In the genomic region with DNA sequence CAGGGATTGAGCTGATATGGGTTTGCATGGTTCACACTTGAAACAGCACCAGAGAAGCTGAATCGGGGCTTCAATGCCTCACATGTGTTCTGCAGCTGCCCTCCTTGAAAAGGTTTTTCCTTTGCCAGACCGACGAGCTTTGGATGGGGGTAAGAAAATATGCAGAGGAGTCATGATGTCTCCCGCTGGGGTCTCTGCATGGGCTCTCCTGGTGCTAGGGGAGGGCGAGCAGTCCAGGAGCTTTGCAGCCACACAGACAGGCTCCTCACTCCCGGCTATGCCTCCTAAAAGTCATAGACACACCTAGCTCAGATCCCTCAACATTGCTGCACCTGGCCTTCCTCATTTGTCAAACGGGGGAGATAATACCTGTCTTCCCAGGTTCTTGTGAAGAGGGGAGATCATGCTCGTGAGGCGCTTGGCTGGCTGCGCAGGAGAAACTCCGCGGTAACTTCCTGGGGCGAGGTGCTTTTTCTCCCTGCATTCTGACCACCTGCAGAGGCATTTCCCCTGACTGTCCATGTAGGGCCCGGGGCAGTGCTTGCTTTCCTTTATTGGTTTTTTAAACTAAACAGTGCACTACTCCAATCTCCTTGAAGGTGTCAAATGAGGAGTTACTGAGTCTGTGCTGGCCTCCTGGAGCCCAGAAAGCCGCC, we compare ENCODE assay signal across 1 cellular context.
TF ChIP-seq lines count a peak whose summit lies in the region.

No MANE protein-coding gene starts in this region.

TF ChIP-seq in GM12878, 131 proteins besides CTCF, POLR2A, EP300 and RAD21 (continued from another document):
- TF ChIP-seq BCLAF1 (IDR thresholded peaks at IDR 0.05) (no peak), BACH1 (IDR thresholded peaks at IDR 0.05; ENCODE audit: borderline replicate concordance) (no peak), POLR2AphosphoS5 (IDR thresholded peaks at IDR 0.05; ENCODE audit: low read length) (no peak), SRF (IDR thresholded peaks at IDR 0.05; ENCODE audit: low read depth in 2 of 2, low read length in 2 of 2) (no peak), ZNF207 (IDR thresholded peaks at IDR 0.05; ENCODE audit: borderline replicate concordance) (no peak), SREBF2 (IDR thresholded peaks at IDR 0.05; ENCODE audit: low read length) (no peak), NR2C2 (IDR thresholded peaks at IDR 0.05; ENCODE audit: borderline replicate concordance, control insufficient read depth, insufficient read length, low read depth) (no peak), ZBTB11 (CRISPR knock-in tag; IDR thresholded peaks at IDR 0.05) (no peak), BRCA1 (IDR thresholded peaks at IDR 0.05; ENCODE audit: low read depth, low read length) (no peak), POLR2AphosphoS2 (IDR thresholded peaks at IDR 0.05; ENCODE audit: low read depth, low read length) (no peak), YY1 (IDR thresholded peaks at IDR 0.05; ENCODE audit: low read depth, low read length) (no peak), SIX5 (IDR thresholded peaks at IDR 0.05; ENCODE audit: low read depth, low read length, severe bottlenecking) (no peak), LARP7 (IDR thresholded peaks at IDR 0.05) (no peak)
- TF ChIP-seq, protein P1, sequence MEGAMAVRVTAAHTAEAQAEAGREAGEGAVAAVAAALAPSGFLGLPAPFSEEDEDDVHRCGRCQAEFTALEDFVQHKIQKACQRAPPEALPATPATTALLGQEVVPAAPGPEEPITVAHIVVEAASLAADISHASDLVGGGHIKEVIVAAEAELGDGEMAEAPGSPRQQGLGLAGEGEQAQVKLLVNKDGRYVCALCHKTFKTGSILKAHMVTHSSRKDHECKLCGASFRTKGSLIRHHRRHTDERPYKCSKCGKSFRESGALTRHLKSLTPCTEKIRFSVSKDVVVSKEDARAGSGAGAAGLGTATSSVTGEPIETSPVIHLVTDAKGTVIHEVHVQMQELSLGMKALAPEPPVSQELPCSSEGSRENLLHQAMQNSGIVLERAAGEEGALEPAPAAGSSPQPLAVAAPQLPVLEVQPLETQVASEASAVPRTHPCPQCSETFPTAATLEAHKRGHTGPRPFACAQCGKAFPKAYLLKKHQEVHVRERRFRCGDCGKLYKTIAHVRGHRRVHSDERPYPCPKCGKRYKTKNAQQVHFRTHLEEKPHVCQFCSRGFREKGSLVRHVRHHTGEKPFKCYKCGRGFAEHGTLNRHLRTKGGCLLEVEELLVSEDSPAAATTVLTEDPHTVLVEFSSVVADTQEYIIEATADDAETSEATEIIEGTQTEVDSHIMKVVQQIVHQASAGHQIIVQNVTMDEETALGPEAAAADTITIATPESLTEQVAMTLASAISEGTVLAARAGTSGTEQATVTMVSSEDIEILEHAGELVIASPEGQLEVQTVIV (IDR thresholded peaks at IDR 0.05; ENCODE audit: borderline replicate concordance, partially characterized antibody), result no peak
